2 cellular contexts compared by ENCODE assay signal in genomic region chr12:30752255-30752654, GRCh38.
A peak's percentile ranks its signal among the peaks of the same experiment; 100 is the strongest.
TF ChIP-seq lines count a peak whose summit lies in the region.

No MANE protein-coding gene starts in this region.

TF ChIP-seq in IMR-90, 13 proteins besides CTCF, POLR2A, EP300 and RAD21:
- no peak for TF ChIP-seq NFE2L2 (IDR thresholded peaks at IDR 0.05; ENCODE audit: low read depth, low read length)
- TF ChIP-seq BHLHE40 (IDR thresholded peaks at IDR 0.05; ENCODE audit: low read depth, low read length) = no peak
- no peak for TF ChIP-seq MAZ (IDR thresholded peaks at IDR 0.05; ENCODE audit: borderline replicate concordance, low read depth, low read length)
- TF ChIP-seq MAFK (IDR thresholded peaks at IDR 0.05; ENCODE audit: low read depth, low read length) = peak; percentile 42
TF ChIP-seq in IMR-90: peak in this region for 1.

TF ChIP-seq in K562, 482 proteins besides CTCF, POLR2A, EP300 and RAD21:
- TF ChIP-seq ZNF316 (IDR thresholded peaks at IDR 0.05) (peak; percentile 58), ZFX (CRISPR knock-in tag; IDR thresholded peaks at IDR 0.05) (no peak)
